Comparison of ENCODE assay signal across 18 cellular contexts in the genomic region with DNA sequence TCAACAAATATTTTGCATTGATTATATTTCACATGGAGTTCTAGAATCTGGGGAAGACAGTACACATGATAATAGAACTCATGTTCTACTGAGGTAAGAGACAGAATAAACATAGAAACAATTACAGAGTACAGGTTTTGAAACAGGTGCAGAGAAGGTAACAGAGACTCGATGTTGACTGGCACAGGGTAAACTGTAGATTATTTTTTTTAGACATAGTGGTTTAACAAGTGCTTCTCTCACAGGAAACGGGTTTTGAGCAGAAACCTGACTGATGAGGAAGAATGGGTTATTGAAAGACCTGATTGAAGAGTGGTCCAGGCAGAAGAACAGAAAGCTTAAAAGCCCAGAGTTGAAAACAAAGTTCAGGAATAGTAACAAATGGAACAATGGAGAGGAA.
DNase-seq lines count a peak whose midpoint lies in the region; ATAC-seq, FAIRE-seq and TF ChIP-seq lines count a peak whose summit lies in the region.
"Had no signal": no experiment of that assay in that cellular context is flagged by ENCODE, and none has a peak within 500 bp of the region (broad histone marks: within the 10 kb centered on the region; RNA-seq: fewer than 3 reads in every experiment).

No MANE protein-coding gene starts in this region.

- no peaks in the 10 kb centered on the region for H3K9me3 ChIP-seq in GM12878 (replicated peaks; ENCODE audit: control insufficient read depth, insufficient read depth, low read length)
- H3K9me3 ChIP-seq: HAP-1 had no signal

- ATAC-seq in GM18861 (IDR thresholded peaks at IDR 0.05; ENCODE audit: unreplicated experiment) (peak; percentile 39), GM18867 (IDR thresholded peaks at IDR 0.05; ENCODE audit: unreplicated experiment) (peak; percentile 79), GM19468 (IDR thresholded peaks at IDR 0.05; ENCODE audit: extremely low read depth, unreplicated experiment) (peak; percentile 79), GM12878 (peak; percentile 64)
- ATAC-seq: GM23338 had no signal

- TF ChIP-seq POLR2A in GM12878 (IDR thresholded peaks at IDR 0.05; ENCODE audit: low read depth, low read length) = no peak

- DNase-seq in GM12878 (ENCODE audit: low read depth, low spot score) = no peak
- DNase-seq in NCI-H774 (lab: John Stamatoyannopoulos, UW) = no peak
- no peak for DNase-seq in NCI-H2029 (lab: John Stamatoyannopoulos, UW)
- DNase-seq: C1 segment of cervical spinal cord; Calu3; CD4-positive, alpha-beta memory T cell; COR-L47; DMS79; EL; GDM1; HFFc6 had no signal

- no peak overlapping the region for H3K9ac ChIP-seq in GM12878 (ENCODE audit: control insufficient read depth, insufficient read depth, low read length)

- no peaks in the 10 kb centered on the region for H3K4me1 ChIP-seq in GM12878 (ENCODE audit: control insufficient read depth, insufficient read depth, low read length)
- H3K4me1 ChIP-seq: HAP-1 had no signal

- no peak for TF ChIP-seq CTCF in GM12878 (IDR thresholded peaks at IDR 0.05 in 2 of 3, conservative IDR thresholded peaks at IDR 0.05 in 1 of 3; ENCODE audit: control insufficient read depth in 2 of 3, extremely low read depth in 1 of 3, insufficient read depth in 1 of 3, low read depth in 3 of 3, low read length in 3 of 3)

- no peak overlapping the region for H3K27ac ChIP-seq in GM12878 (ENCODE audit: control insufficient read depth, insufficient read depth)

- CTCF ChIA-PET in GM12878 (lab: Yijun Ruan, JAX) = no interaction called here

- no TSS peak for BruUV-seq in GM12878 (replicated peaks; lab: Mats Ljungman, UMichigan)

- no peaks in the 10 kb centered on the region for H3K79me2 ChIP-seq in GM12878 (ENCODE audit: control insufficient read depth, insufficient read depth, low read length)

- peak in 1 of 2 experiments; percentile 40; a peak in 1 of 4 replicates for TF ChIP-seq EP300 in GM12878 (IDR thresholded peaks at IDR 0.05; ENCODE audit: borderline replicate concordance in 1 of 2, control insufficient read depth in 1 of 2, low read depth in 2 of 2, low read length in 2 of 2)

- H3K4me3 ChIP-seq in GM12878 = no peak overlapping the region
- H3K4me3 ChIP-seq: GM23338, HAP-1 had no signal

- FAIRE-seq in GM12878 (lab: Jason Lieb, UNC) = no peak
- FAIRE-seq: GM12891, GM18507 had no signal

- no peaks in the 10 kb centered on the region for H3K36me3 ChIP-seq in GM12878 (ENCODE audit: control insufficient read depth in 2 of 2, insufficient read depth in 2 of 2, low read length in 1 of 2)
- H3K36me3 ChIP-seq: HAP-1 had no signal

- no peak overlapping the region for H2AFZ ChIP-seq in GM12878 (ENCODE audit: control insufficient read depth, low read depth, low read length)
- H2AFZ ChIP-seq: GM23338 had no signal

- RAD21 ChIA-PET in GM12878 (lab: Charles Lee; ENCODE audit: unreplicated experiment) = interaction anchor here (1.3 kb wide), 1 partner anchor 79 kb away, joined by 3 read pairs; no protein-coding TSS in a partner anchor

- POLR2A ChIA-PET in GM12878 (lab: Charles Lee) = no interaction called here

- in situ Hi-C loops in GM12878 (cut with MboI) = no loop called here

- H3K27me3 ChIP-seq in GM12878 (replicated peaks in 1 of 2; ENCODE audit: control insufficient read depth in 2 of 2, insufficient read depth in 2 of 2, low read length in 1 of 2) = no peaks in the 10 kb centered on the region

- SMC1A ChIA-PET in GM12878 (lab: Charles Lee; ENCODE audit: uncharacterized antibody, unreplicated experiment) = interaction anchor here (1.1 kb wide), 1 partner anchor 9 kb away, joined by 3 read pairs; no protein-coding TSS in a partner anchor

- no peak overlapping the region for H3K4me2 ChIP-seq in GM12878 (ENCODE audit: control insufficient read depth, insufficient read depth)
- H3K4me2 ChIP-seq: GM23338 had no signal

- intact Hi-C loops in GM12878 (cut with micrococcal nuclease; ENCODE audit: unreplicated experiment) = loop anchor here (2.0 kb wide), 1 partner anchor 79 kb away; no protein-coding TSS in a partner anchor

- no peaks in the 10 kb centered on the region for H4K20me1 ChIP-seq in GM12878 (ENCODE audit: control insufficient read depth, insufficient read depth)

- WGBS in GM12878 (ENCODE audit: insufficient coverage, insufficient replicate concordance, low lambda C conversion rate, missing lambda C conversion rate) = 0% methylated on average over 2 of the region's 2 CpGs

- no peak for TF ChIP-seq RAD21 in GM12878 (IDR thresholded peaks at IDR 0.05; ENCODE audit: insufficient read depth, low read depth, low read length)

TF ChIP-seq in GM12878, 131 proteins besides CTCF, POLR2A, EP300 and RAD21:
- TF ChIP-seq, protein P1, sequence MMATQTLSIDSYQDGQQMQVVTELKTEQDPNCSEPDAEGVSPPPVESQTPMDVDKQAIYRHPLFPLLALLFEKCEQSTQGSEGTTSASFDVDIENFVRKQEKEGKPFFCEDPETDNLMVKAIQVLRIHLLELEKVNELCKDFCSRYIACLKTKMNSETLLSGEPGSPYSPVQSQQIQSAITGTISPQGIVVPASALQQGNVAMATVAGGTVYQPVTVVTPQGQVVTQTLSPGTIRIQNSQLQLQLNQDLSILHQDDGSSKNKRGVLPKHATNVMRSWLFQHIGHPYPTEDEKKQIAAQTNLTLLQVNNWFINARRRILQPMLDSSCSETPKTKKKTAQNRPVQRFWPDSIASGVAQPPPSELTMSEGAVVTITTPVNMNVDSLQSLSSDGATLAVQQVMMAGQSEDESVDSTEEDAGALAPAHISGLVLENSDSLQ (IDR thresholded peaks at IDR 0.05) = 0 out of 2 replicates have a peak, but pooled peaks have one; percentile 36
- TF ChIP-seq BHLHE40 (IDR thresholded peaks at IDR 0.05; ENCODE audit: borderline replicate concordance in 1 of 2, low read depth in 2 of 2, low read length in 1 of 2) = no peak
